Comparison of ENCODE assay signal across 15 cellular contexts in genomic region chr2:219524817-219525216, GRCh38. TPM values are rescaled to one million over a fixed set of nuclear protein-coding genes. Genes with fewer than 3 reads are reported as not detected.
DNase-seq lines count a peak whose midpoint lies in the region; ATAC-seq and TF ChIP-seq lines count a peak whose summit lies in the region.
"Had no signal": no experiment of that assay in that cellular context is flagged by ENCODE, and none has a peak within 500 bp of the region (broad histone marks: within the 10 kb centered on the region; RNA-seq: fewer than 3 reads in every experiment).

No MANE protein-coding gene starts in this region.

- H3K36me3 Mint-ChIP-seq in brain (no peaks in the 10 kb centered on the region), nephron (ENCODE audit: low read depth) (no peaks in the 10 kb centered on the region)
- H3K36me3 Mint-ChIP-seq: IgD-negative memory B cell had no signal

- DNase-seq in cardiac muscle cell (ENCODE audit: low read depth in 1 of 2, low spot score in 1 of 2) (no peak), cardiac septum (ENCODE audit: low spot score) (no peak), breast epithelium (ENCODE audit: low spot score in 2 of 2) (no peak)
- DNase-seq: AML-193; Caco-2; CD4-positive, alpha-beta T cell; GM23248; HCEC 1CT had no signal

- H3K27me3 ChIP-seq in cardiac muscle cell: no peaks in the 10 kb centered on the region
- H3K27me3 ChIP-seq in breast epithelium: peaks cover 2 to 59% of the 10 kb centered on the region in 2 donors

- H3K4me1 Mint-ChIP-seq in brain: peaks cover 75% of the 10 kb centered on the region
- peaks cover 57% of the 10 kb centered on the region for H3K4me1 Mint-ChIP-seq in nephron

- no peak overlapping the region for H3K4me3 ChIP-seq in cardiac muscle cell
- no peak overlapping the region for H3K4me3 ChIP-seq in breast epithelium
- H3K4me3 ChIP-seq: A549, GM23248 had no signal

- no peak for ATAC-seq in GM19035 (IDR thresholded peaks at IDR 0.05; ENCODE audit: unreplicated experiment)
- ATAC-seq: A549 had no signal

- H3K9me3 ChIP-seq in cardiac muscle cell (ENCODE audit: low read depth) (no peaks in the 10 kb centered on the region), breast epithelium (no peaks in the 10 kb centered on the region)
- H3K9me3 ChIP-seq: A549, Caco-2 had no signal

- H3K27ac ChIP-seq in cardiac muscle cell (peak overlapping the region; percentile 44), breast epithelium (no peak overlapping the region)
- H3K27ac ChIP-seq: 22Rv1, A549, C4-2B, GM23248 had no signal

- H3K27ac Mint-ChIP-seq in brain (peak overlapping the region in 3 of 5 experiments; percentile 61 to 85 (median 69)), nephron (peak overlapping the region in 2 of 3 experiments; percentile 6 to 31)
- H3K27ac Mint-ChIP-seq: CD4-positive, alpha-beta T cell had no signal

- intact Hi-C loops in cardiac septum (cut with DNase I): loop anchor here (5.0 kb wide), 1 partner anchor 48 kb away; no protein-coding TSS in a partner anchor
- intact Hi-C loops in breast epithelium (cut with DNase I; ENCODE audit: low total_unique reads): loop anchor here (10.0 kb wide), 2 partner anchors 50 to 120 kb away; no protein-coding TSS in a partner anchor

- H3K9me3 Mint-ChIP-seq in brain (no peaks in the 10 kb centered on the region), nephron (no peaks in the 10 kb centered on the region)
- H3K9me3 Mint-ChIP-seq: CD4-positive, alpha-beta T cell; IgD-negative memory B cell had no signal

- H3K4me3 Mint-ChIP-seq in brain (no peak overlapping the region), nephron (peak overlapping the region in 2 of 3 experiments; percentile 6 to 38)
- H3K4me3 Mint-ChIP-seq: CD4-positive, alpha-beta T cell; IgD-negative memory B cell had no signal

- peaks cover 8% of the 10 kb centered on the region for H3K27me3 Mint-ChIP-seq in brain
- peaks cover 41% of the 10 kb centered on the region for H3K27me3 Mint-ChIP-seq in nephron (ENCODE audit: low read depth)

- no peak for TF ChIP-seq POLR2A in breast epithelium (IDR thresholded peaks at IDR 0.05)

- H3K36me3 ChIP-seq in cardiac muscle cell (no peaks in the 10 kb centered on the region), breast epithelium (no peaks in the 10 kb centered on the region)

- peaks cover 79% of the 10 kb centered on the region for H3K4me1 ChIP-seq in cardiac muscle cell (ENCODE audit: low read depth)
- H3K4me1 ChIP-seq in breast epithelium: peaks cover 0 to 8% of the 10 kb centered on the region in 2 donors

- no peak for TF ChIP-seq CTCF in cardiac muscle cell (IDR thresholded peaks at IDR 0.05; ENCODE audit: low read depth, low read length)
- no peak for TF ChIP-seq CTCF in brain (conservative IDR thresholded peaks at IDR 0.05)
- no peak for TF ChIP-seq CTCF in nephron (IDR thresholded peaks at IDR 0.05; ENCODE audit: unreplicated experiment in 3 of 3)
- no peak for TF ChIP-seq CTCF in breast epithelium (IDR thresholded peaks at IDR 0.05)

RNA-seq across cellular contexts. Expression of gene ASIC4, which starts 10.5 kb away (rescaled TPM):
- total RNA-seq in cardiac muscle cell: 6.4 and 9.5 TPM in 2 replicates
- 3.3 and 4.3 TPM in 2 replicates for polyA plus RNA-seq in cardiac muscle cell
- 0.32 TPM for total RNA-seq in cardiac septum
- polyA plus RNA-seq in brain (ENCODE audit: insufficient read depth, low read depth, low replicate concordance): 1.2 TPM
- under 1 TPM in 1 of 3 donors, not detected in 2; 0.44 TPM for total RNA-seq in breast epithelium
- polyA plus RNA-seq: GM23248, IgD-negative memory B cell had no signal

RNA-seq across cellular contexts. Expression of gene CHPF, which starts 18.8 kb away (rescaled TPM):
- 286 and 301 TPM in 2 replicates for total RNA-seq in cardiac muscle cell
- 208 and 218 TPM in 2 replicates for polyA plus RNA-seq in cardiac muscle cell
- 120 TPM for total RNA-seq in cardiac septum
- 41.6 TPM for polyA plus RNA-seq in brain (ENCODE audit: insufficient read depth, low read depth, low replicate concordance)
- 10 to 100 TPM; 46.5 to 58.9 (median 49.0) TPM for total RNA-seq in breast epithelium

RNA-seq across cellular contexts. Expression of gene TMEM198, which starts 19.0 kb away (rescaled TPM):
- total RNA-seq in cardiac muscle cell (6.7 and 7.4 TPM in 2 replicates), cardiac septum (1.8 TPM), breast epithelium (1 to 10 TPM; 1.6 to 1.9 (median 1.8) TPM)
- polyA plus RNA-seq in cardiac muscle cell (8.2 and 12.2 TPM in 2 replicates), brain (ENCODE audit: insufficient read depth, low read depth, low replicate concordance) (23.1 TPM)

RNA-seq across cellular contexts. Expression of gene GMPPA, which starts 26.1 kb away (rescaled TPM):
- 35.0 and 45.5 TPM in 2 replicates for total RNA-seq in cardiac muscle cell
- polyA plus RNA-seq in cardiac muscle cell: 52.7 and 67.5 TPM in 2 replicates
- total RNA-seq in cardiac septum: 22.6 TPM
- polyA plus RNA-seq in brain (ENCODE audit: insufficient read depth, low read depth, low replicate concordance): 22.0 TPM
- 10 to 100 TPM; 15.7 to 33.4 (median 29.7) TPM for total RNA-seq in breast epithelium

RNA-seq across cellular contexts. Expression of gene OBSL1, which starts 46.5 kb away (rescaled TPM):
- total RNA-seq in cardiac muscle cell (540 and 746 TPM in 2 replicates), cardiac septum (199 TPM), breast epithelium (10 to 100 TPM; 69.2 to 91.9 (median 73.1) TPM)
- polyA plus RNA-seq in cardiac muscle cell (276 and 302 TPM in 2 replicates), brain (ENCODE audit: insufficient read depth, low read depth, low replicate concordance) (91.4 TPM)
- polyA plus RNA-seq: IgD-negative memory B cell had no signal

Comparison
In these comparisons a context has a peak if more than half of its experiments do, and no peak if none do; other contexts are left out.
1. H3K4me3 Mint-ChIP-seq: peak in nephron (2 of 3); none in brain (0 of 5).